In genomic region chr3:190084983-190085382, GRCh38 we compare ENCODE assay signal across 35 cellular contexts. TPM values are rescaled to one million over a fixed set of nuclear protein-coding genes. Genes with fewer than 3 reads are reported as not detected.
"Had no signal": no experiment of that assay in that cellular context is flagged by ENCODE, and none has a peak within 500 bp of the region (broad histone marks: within the 10 kb centered on the region; RNA-seq: fewer than 3 reads in every experiment).

No MANE protein-coding gene starts in this region.

- H3K4me1 ChIP-seq: ascending aorta, Peyer's patch had no signal

- H3K4me3 Mint-ChIP-seq: activated CD4-positive, alpha-beta memory T cell treated with anti-CD3 and anti-CD28 coated beads, Interleukin-2, amount 10 ng/mL, durations not matched to agents 7 days and 5 days; activated CD8-positive, alpha-beta memory T cell treated with anti-CD3 and anti-CD28 coated beads, Interleukin-2, amount 10 ng/mL, durations not matched to agents 7 days and 5 days; activated naive CD4-positive, alpha-beta T cell treated with anti-CD3 and anti-CD28 coated beads, Interleukin-2, amount 50 U/mL, for 24 hours; activated naive CD8-positive, alpha-beta T cell treated with anti-CD3 and anti-CD28 coated beads, Interleukin-2, amount 10 ng/mL, durations not matched to agents 7 days and 5 days; activated T-helper 17 cell treated with anti-CD3 and anti-CD28 coated beads, Interleukin-2, amount 50 U/mL, for 72 hours had no signal

- H3K36me3 ChIP-seq: ascending aorta, Peyer's patch had no signal

- ATAC-seq: activated CD8-positive, alpha-beta memory T cell treated with anti-CD3 and anti-CD28 coated beads, Interleukin-2, amount 10 ng/mL, durations not matched to agents 7 days and 5 days; activated T-helper 17 cell treated with anti-CD3 and anti-CD28 coated beads, Interleukin-2, amount 50 U/mL, for 72 hours; PC-3; Right ventricle myocardium inferior had no signal

- H3K4me3 ChIP-seq: ascending aorta, Peyer's patch had no signal

- H3K9me3 ChIP-seq: ascending aorta, Peyer's patch, SK-N-SH had no signal

- H3K27ac Mint-ChIP-seq: activated CD4-positive, alpha-beta memory T cell treated with anti-CD3 and anti-CD28 coated beads, Interleukin-2, amount 10 ng/mL, durations not matched to agents 7 days and 5 days; activated CD8-positive, alpha-beta memory T cell treated with anti-CD3 and anti-CD28 coated beads, Interleukin-2, amount 10 ng/mL, durations not matched to agents 7 days and 5 days; activated naive CD4-positive, alpha-beta T cell treated with anti-CD3 and anti-CD28 coated beads, Interleukin-2, amount 50 U/mL, for 24 hours; activated naive CD8-positive, alpha-beta T cell treated with anti-CD3 and anti-CD28 coated beads, Interleukin-2, amount 10 ng/mL, durations not matched to agents 7 days and 5 days; activated T-helper 17 cell treated with anti-CD3 and anti-CD28 coated beads, Interleukin-2, amount 50 U/mL, for 72 hours had no signal

- H3K36me3 Mint-ChIP-seq: activated CD8-positive, alpha-beta memory T cell treated with anti-CD3 and anti-CD28 coated beads, Interleukin-2, amount 10 ng/mL, durations not matched to agents 7 days and 5 days; activated naive CD4-positive, alpha-beta T cell treated with anti-CD3 and anti-CD28 coated beads, Interleukin-2, amount 50 U/mL, for 24 hours; activated naive CD8-positive, alpha-beta T cell treated with anti-CD3 and anti-CD28 coated beads, Interleukin-2, amount 10 ng/mL, durations not matched to agents 7 days and 5 days had no signal

- DNase-seq: activated CD4-positive, alpha-beta memory T cell treated with anti-CD3 and anti-CD28 coated beads, Interleukin-2, amount 10 ng/mL, durations not matched to agents 7 days and 5 days; activated CD4-positive, alpha-beta T cell treated with anti-CD3 and anti-CD28 coated beads for 1 hour; activated CD4-positive, alpha-beta T cell treated with anti-CD3 and anti-CD28 coated beads for 48 hours; activated CD4-positive, CD25-positive, alpha-beta regulatory T cell; activated CD8-positive, alpha-beta memory T cell treated with anti-CD3 and anti-CD28 coated beads for 24 hours; activated CD8-positive, alpha-beta memory T cell treated with anti-CD3 and anti-CD28 coated beads, Interleukin-2, amount 10 ng/mL, durations not matched to agents 7 days and 5 days; activated CD8-positive, alpha-beta memory T cell treated with anti-CD3 and anti-CD28 coated beads, Interleukin-2, amount 50 U/mL, for 48 hours; activated effector memory CD4-positive, alpha-beta T cell treated with anti-CD3 and anti-CD28 coated beads, Interleukin-2, amount 50 U/mL, for 16 hours; activated naive CD4-positive, alpha-beta T cell treated with Interleukin-2 at 50 U/mL for 16 hours; activated naive CD8-positive, alpha-beta T cell treated with anti-CD3 and anti-CD28 coated beads, Interleukin-2, amount 10 ng/mL, durations not matched to agents 7 days and 5 days; activated T-cell treated with anti-CD3 and anti-CD28 coated beads, Interleukin-2, amount 50 U/mL, for 48 hours; amygdala; NCI-H1105; NCI-H1417 treated with DMSO at 0.1 percent for 48 hours; NCI-H1930; NCI-H2081 treated with DMSO at 0.1 percent for 48 hours; NCI-H226; NCI-H446 treated with DMSO at 0.1 percent for 48 hours; NCI-H524 treated with DMSO at 0.1 percent for 48 hours; NCI-H748 treated with DMSO at 0.1 percent for 48 hours; NK-92 treated with Interleukin-12 subunit alpha and Interleukin-12 subunit beta, amount 100 ng/mL, for 24 hours; PC-3; Peyer's patch; SK-N-SH; SW 1271; T-helper 1 cell; T-helper 2 cell; T-helper 9 cell had no signal

- H3K4me1 Mint-ChIP-seq: activated CD4-positive, alpha-beta memory T cell treated with anti-CD3 and anti-CD28 coated beads, Interleukin-2, amount 10 ng/mL, durations not matched to agents 7 days and 5 days; activated naive CD4-positive, alpha-beta T cell treated with anti-CD3 and anti-CD28 coated beads, Interleukin-2, amount 50 U/mL, for 24 hours; activated naive CD8-positive, alpha-beta T cell treated with anti-CD3 and anti-CD28 coated beads, Interleukin-2, amount 10 ng/mL, durations not matched to agents 7 days and 5 days; activated T-helper 17 cell treated with anti-CD3 and anti-CD28 coated beads, Interleukin-2, amount 50 U/mL, for 72 hours had no signal

- H3K27ac ChIP-seq: ascending aorta, KMS-11, Peyer's patch, RWPE1, VCaP had no signal

- H3K9me3 Mint-ChIP-seq: activated CD4-positive, alpha-beta memory T cell treated with anti-CD3 and anti-CD28 coated beads, Interleukin-2, amount 10 ng/mL, durations not matched to agents 7 days and 5 days; activated naive CD4-positive, alpha-beta T cell treated with anti-CD3 and anti-CD28 coated beads, Interleukin-2, amount 50 U/mL, for 24 hours; activated naive CD8-positive, alpha-beta T cell treated with anti-CD3 and anti-CD28 coated beads, Interleukin-2, amount 10 ng/mL, durations not matched to agents 7 days and 5 days; activated T-helper 17 cell treated with anti-CD3 and anti-CD28 coated beads, Interleukin-2, amount 50 U/mL, for 72 hours had no signal

RNA-seq across cellular contexts. Expression of gene P3H2, which starts 35.7 kb away (rescaled TPM):
- total RNA-seq: activated CD4-positive, alpha-beta memory T cell treated with anti-CD3 and anti-CD28 coated beads, Interleukin-2, amount 10 ng/mL, durations not matched to agents 7 days and 5 days; activated CD8-positive, alpha-beta memory T cell treated with anti-CD3 and anti-CD28 coated beads, Interleukin-2, amount 10 ng/mL, durations not matched to agents 7 days and 5 days; activated naive CD8-positive, alpha-beta T cell treated with anti-CD3 and anti-CD28 coated beads, Interleukin-2, amount 10 ng/mL, durations not matched to agents 7 days and 5 days; activated T-helper 17 cell treated with anti-CD3 and anti-CD28 coated beads, Interleukin-2, amount 50 U/mL, for 72 hours had no signal
